ENCODE assay signal across 14 cellular contexts in the genomic region with DNA sequence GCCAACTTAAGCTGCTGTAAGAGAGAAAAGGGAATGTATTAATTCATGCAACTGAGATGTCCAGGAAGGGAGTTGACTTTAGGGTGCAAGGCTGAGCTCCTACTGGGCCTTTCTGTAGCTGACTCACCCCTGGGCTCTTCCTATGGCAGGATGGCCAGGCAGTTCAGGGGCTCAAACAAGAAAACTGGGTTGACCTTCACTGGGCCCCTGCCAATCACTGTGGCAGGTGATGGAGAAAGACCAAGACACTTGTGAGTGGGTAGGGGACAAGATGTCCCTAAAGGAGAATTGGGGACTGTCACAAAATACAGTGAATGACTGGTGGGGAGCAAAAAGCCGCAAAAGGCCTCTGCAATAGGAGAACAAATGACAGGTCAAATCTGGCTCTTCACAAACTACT. TPM values are rescaled to one million over a fixed set of nuclear protein-coding genes. Genes with fewer than 3 reads are reported as not detected.
DNase-seq lines count a peak whose midpoint lies in the region; ATAC-seq, FAIRE-seq and TF ChIP-seq lines count a peak whose summit lies in the region.
"Had no signal": no experiment of that assay in that cellular context is flagged by ENCODE, and none has a peak within 500 bp of the region (broad histone marks: within the 10 kb centered on the region; RNA-seq: fewer than 3 reads in every experiment).

No MANE protein-coding gene starts in this region.

- POLR2A ChIA-PET in HepG2 (lab: Yijun Ruan, JAX) (no interaction called here), T-cell (lab: Charles Lee) (no interaction called here)

- no peaks in the 10 kb centered on the region for H3K36me3 ChIP-seq in liver (ENCODE audit: control insufficient read depth in 4 of 4, insufficient read depth in 3 of 4, low read depth in 1 of 4, low read length in 3 of 4)
- no peaks in the 10 kb centered on the region for H3K36me3 ChIP-seq in HepG2 (replicated peaks in 1 of 2; ENCODE audit: control insufficient read depth in 1 of 2, insufficient read depth in 2 of 2, low read length in 2 of 2)
- H3K36me3 ChIP-seq in left lung: no peaks in the 10 kb centered on the region
- H3K36me3 ChIP-seq in vagina: no peaks in the 10 kb centered on the region

- TF ChIP-seq POLR2A in HepG2 (IDR thresholded peaks at IDR 0.05; ENCODE audit: insufficient read depth in 1 of 2, low read depth in 2 of 2, low read length in 2 of 2) (no peak), vagina (IDR thresholded peaks at IDR 0.05) (no peak)

- H3K4me3 ChIP-seq in liver (ENCODE audit: low read depth in 1 of 3, low read length in 3 of 3) (no peak overlapping the region), HepG2 (replicated peaks in 1 of 3; ENCODE audit: insufficient read depth in 1 of 3, low read depth in 2 of 3, low read length in 3 of 3) (no peak overlapping the region), left lung (no peak overlapping the region), vagina (no peak overlapping the region)
- H3K4me3 ChIP-seq: skin epidermis had no signal

- DNase-seq in HepG2 (ENCODE audit: low spot score): no peak
- DNase-seq in T-cell: no peak
- DNase-seq in left lung: no peak
- peak in 1 of 2 donors; percentile 64 for DNase-seq in vagina (ENCODE audit: extremely low spot score in 2 of 2)
- DNase-seq in DMS79 treated with DMSO at 0.1 percent for 48 hours (lab: John Stamatoyannopoulos, UW): no peak
- DNase-seq in head of caudate nucleus: no peak
- DNase-seq: caudate nucleus, NCI-H2081 treated with DMSO at 0.1 percent for 48 hours had no signal

- peaks cover 13 to 32% (median 16%) of the 10 kb centered on the region in 3 donors for H3K4me1 Mint-ChIP-seq in T-cell

- H3K79me2 ChIP-seq in HepG2 (ENCODE audit: insufficient read depth, low read length): no peaks in the 10 kb centered on the region

- FAIRE-seq in HepG2 (lab: Jason Lieb, UNC): no peak
- FAIRE-seq: islet of Langerhans had no signal

- WGBS in liver: 85% methylated on average over 1 of the region's 1 CpG
- WGBS in HepG2 (ENCODE audit: low lambda C conversion rate): 5% methylated on average over 1 of the region's 1 CpG

- no peaks in the 10 kb centered on the region for H3K36me3 Mint-ChIP-seq in T-cell
- H3K36me3 Mint-ChIP-seq: activated CD8-positive, alpha-beta memory T cell treated with anti-CD3 and anti-CD28 coated beads, Interleukin-2, amount 10 ng/mL, durations not matched to agents 7 days and 5 days; activated naive CD4-positive, alpha-beta T cell treated with anti-CD3 and anti-CD28 coated beads, Interleukin-2, amount 50 U/mL, for 24 hours had no signal

- peak overlapping the region in 1 of 3 donors; percentile 16 for H3K4me3 Mint-ChIP-seq in T-cell
- H3K4me3 Mint-ChIP-seq: activated CD8-positive, alpha-beta memory T cell treated with anti-CD3 and anti-CD28 coated beads, Interleukin-2, amount 10 ng/mL, durations not matched to agents 7 days and 5 days; activated naive CD4-positive, alpha-beta T cell treated with anti-CD3 and anti-CD28 coated beads, Interleukin-2, amount 50 U/mL, for 24 hours had no signal

- no peak for TF ChIP-seq EP300 in HepG2 (IDR thresholded peaks at IDR 0.05; ENCODE audit: low read depth in 2 of 2, low read length in 2 of 2)
- TF ChIP-seq EP300 in HepG2 (CRISPR knock-in tag; IDR thresholded peaks at IDR 0.05; ENCODE audit: borderline replicate concordance): no peak

- H3K27me3 ChIP-seq in liver (ENCODE audit: control insufficient read depth in 4 of 4, insufficient read depth in 4 of 4, low read length in 3 of 4): no peaks in the 10 kb centered on the region
- H3K27me3 ChIP-seq in HepG2 (ENCODE audit: control insufficient read depth in 1 of 2, insufficient read depth in 2 of 2, low read length in 2 of 2): peaks cover 0 to 15% of the 10 kb centered on the region in 2 experiments; a peak in 2 of 5 replicates
- H3K27me3 ChIP-seq in left lung: no peaks in the 10 kb centered on the region
- H3K27me3 ChIP-seq in vagina: no peaks in the 10 kb centered on the region

- ATAC-seq in HepG2: no peak
- no peak for ATAC-seq in T-cell (replicated peaks in 1 of 4)
- no peak for ATAC-seq in left lung
- no peak for ATAC-seq in GM18909 (IDR thresholded peaks at IDR 0.05; ENCODE audit: poor library complexity, unreplicated experiment)
- ATAC-seq: activated CD8-positive, alpha-beta memory T cell treated with anti-CD3 and anti-CD28 coated beads, Interleukin-2, amount 10 ng/mL, durations not matched to agents 7 days and 5 days had no signal

- H3K4me2 ChIP-seq in HepG2 (ENCODE audit: low read depth, low read length): no peak overlapping the region

- H3K27ac ChIP-seq in liver (ENCODE audit: low read depth in 1 of 2, low read length in 2 of 2) (peak overlapping the region; percentile 47 to 67), HepG2 (ENCODE audit: extremely low read length, insufficient read depth, low read length) (no peak overlapping the region), left lung (peak overlapping the region; percentile 35 to 88), vagina (peak overlapping the region; percentile 23)

- intact Hi-C loops in HepG2 (cut with micrococcal nuclease; ENCODE audit: unreplicated experiment) (no loop called here), left lung (cut with DNase I) (no loop called here), vagina (cut with DNase I) (no loop called here), head of caudate nucleus (cut with DNase I) (no loop called here)

- no peak overlapping the region for H2AFZ ChIP-seq in HepG2 (ENCODE audit: low read length)

- no peak for TF ChIP-seq RAD21 in liver (IDR thresholded peaks at IDR 0.05)
- TF ChIP-seq RAD21 in HepG2 (CRISPR knock-in tag; IDR thresholded peaks at IDR 0.05): no peak

- H3K9me3 ChIP-seq in liver (ENCODE audit: control insufficient read depth in 4 of 4, low read length in 3 of 4) (no peaks in the 10 kb centered on the region), HepG2 (ENCODE audit: low read length) (no peaks in the 10 kb centered on the region), left lung (no peaks in the 10 kb centered on the region), vagina (no peaks in the 10 kb centered on the region)

- CTCF ChIA-PET in HepG2 (lab: Yijun Ruan, JAX; ENCODE audit: low intra/inter-chr PET ratio, low total read pairs) (no interaction called here), T-cell (lab: Charles Lee) (no interaction called here)

- peak overlapping the region; percentile 27 to 41 for H3K27ac Mint-ChIP-seq in T-cell
- H3K27ac Mint-ChIP-seq: activated CD8-positive, alpha-beta memory T cell treated with anti-CD3 and anti-CD28 coated beads, Interleukin-2, amount 10 ng/mL, durations not matched to agents 7 days and 5 days had no signal

- no peak for TF ChIP-seq CTCF in liver (IDR thresholded peaks at IDR 0.05; ENCODE audit: low read depth, low read length, missing input control)
- TF ChIP-seq CTCF in HepG2 (CRISPR knock-in tag; IDR thresholded peaks at IDR 0.05): no peak
- TF ChIP-seq CTCF in left lung (IDR thresholded peaks at IDR 0.05): no peak
- TF ChIP-seq CTCF in vagina (IDR thresholded peaks at IDR 0.05): no peak

- no TSS peak for BruUV-seq in HepG2 (replicated peaks; lab: Mats Ljungman, UMichigan)

- H3K4me1 ChIP-seq in liver (ENCODE audit: control insufficient read depth in 4 of 4, insufficient read depth in 4 of 4, low read length in 3 of 4): peaks cover 5 to 38% (median 18%) of the 10 kb centered on the region in 4 donors
- peaks cover 11% of the 10 kb centered on the region for H3K4me1 ChIP-seq in HepG2 (ENCODE audit: insufficient read depth, low read length)
- peaks cover 0 to 38% of the 10 kb centered on the region in 2 donors for H3K4me1 ChIP-seq in left lung
- no peaks in the 10 kb centered on the region for H3K4me1 ChIP-seq in vagina

- peaks cover 4 to 5% of the 10 kb centered on the region in 2 donors for H3K27me3 Mint-ChIP-seq in T-cell

- H4K20me1 ChIP-seq in HepG2 (ENCODE audit: insufficient read depth, low read length): no peaks in the 10 kb centered on the region

- H3K9ac ChIP-seq in liver (ENCODE audit: low read depth in 1 of 2, low read length in 2 of 2) (no peak overlapping the region), HepG2 (ENCODE audit: insufficient read depth, low read depth, low read length) (no peak overlapping the region)

- H3K9me3 Mint-ChIP-seq in T-cell: no peaks in the 10 kb centered on the region
- H3K9me3 Mint-ChIP-seq: activated naive CD4-positive, alpha-beta T cell treated with anti-CD3 and anti-CD28 coated beads, Interleukin-2, amount 50 U/mL, for 24 hours had no signal

- in situ Hi-C loops in HepG2 (cut with HindIII; ENCODE audit: extremely low pct_ligation_motif_present, low pct_unique_long_range_greater_than_20kb): no loop called here

TF ChIP-seq in liver, 16 proteins besides CTCF, POLR2A, EP300 and RAD21 (continues in another document):
- TF ChIP-seq SP1 (IDR thresholded peaks at IDR 0.05): no peak
- no peak for TF ChIP-seq FOXA1 (IDR thresholded peaks at IDR 0.05)

TF ChIP-seq in HepG2, 621 proteins besides CTCF, POLR2A, EP300 and RAD21 (continues in another document):
- TF ChIP-seq ZNF775 (CRISPR knock-in tag; IDR thresholded peaks at IDR 0.05; ENCODE audit: borderline replicate concordance): no peak

RNA-seq across cellular contexts. Expression of gene RALGAPA2, which starts 21.5 kb away (rescaled TPM):
- total RNA-seq in liver (10 to 100 TPM; 14.8 to 89.9 TPM), HepG2 (2016; rRNA removed; fragmentation: Illumina TruSeq; extraction: Trizol) (17.7 and 18.3 TPM in 2 replicates), T-cell (10 to 100 TPM; 28.0 to 36.1 (median 31.7) TPM), left lung (10 to 100 TPM; 55.4 to 79.8 TPM), vagina (31.9 TPM)
- polyA plus RNA-seq in liver (10 to 100 TPM; 20.2 to 29.9 TPM), HepG2 (2011; rRNA removed) (13.8 and 15.7 TPM in 2 replicates)
- total RNA-seq in HepG2 (2016; cell fraction: cytosol; rRNA removed; fragmentation: Illumina TruSeq; extraction: Trizol; ENCODE audit: low read depth): 3.1 and 4.5 TPM in 2 replicates
- total RNA-seq in HepG2 (2016; cell fraction: insoluble cytoplasmic fraction; rRNA removed; fragmentation: Illumina TruSeq; extraction: Trizol): 16.3 and 18.8 TPM in 2 replicates
- 6.5 and 7.8 TPM in 2 replicates for total RNA-seq in HepG2 (2016; cell fraction: membrane; rRNA removed; fragmentation: Illumina TruSeq; extraction: Trizol)
- total RNA-seq in HepG2 (2016; cell fraction: nucleus; rRNA removed; fragmentation: Illumina TruSeq; extraction: Trizol): 29.6 and 31.7 TPM in 2 replicates
- 8.0 and 13.3 TPM in 2 replicates for polyA plus RNA-seq in HepG2 (2011; cell fraction: cytosol; rRNA removed)
- polyA plus RNA-seq in HepG2 (2011; cell fraction: nucleus; rRNA removed): 38.4 and 38.5 TPM in 2 replicates
- 18.4 and 27.5 TPM in 2 replicates for polyA plus RNA-seq in HepG2 (2012)
- polyA plus RNA-seq in HepG2 (2016; cell fraction: cytosol; fragmentation: Illumina TruSeq; extraction: Trizol; ENCODE audit: low read depth): 0.49 and 0.67 TPM in 2 replicates
- polyA plus RNA-seq in HepG2 (2016; cell fraction: insoluble cytoplasmic fraction; fragmentation: Illumina TruSeq; extraction: Trizol; ENCODE audit: low read depth): 8.9 and 11.7 TPM in 2 replicates
- polyA plus RNA-seq in HepG2 (2016; cell fraction: membrane; fragmentation: Illumina TruSeq; extraction: Trizol; ENCODE audit: low read depth): 1.2 and 1.7 TPM in 2 replicates
- 17.2 and 18.1 TPM in 2 replicates for polyA plus RNA-seq in HepG2 (2016; cell fraction: nucleus; fragmentation: Illumina TruSeq; extraction: Trizol; ENCODE audit: insufficient read depth, low read depth)
- 7.3 and 40.9 TPM in 2 replicates for polyA minus RNA-seq in HepG2 (2011; rRNA and poly(A)+ RNA removed; ENCODE audit: low replicate concordance)
- polyA minus RNA-seq in HepG2 (2011; cell fraction: cytosol; rRNA and poly(A)+ RNA removed): 20.8 and 29.0 TPM in 2 replicates
- polyA minus RNA-seq in HepG2 (2011; cell fraction: nucleus; rRNA and poly(A)+ RNA removed): 158 and 172 TPM in 2 replicates
